ENCODE assay signal across 25 cellular contexts in genomic region chr6:101294051-101294638, GRCh38.
DNase-seq lines count a peak whose midpoint lies in the region; ATAC-seq and TF ChIP-seq lines count a peak whose summit lies in the region.
"Had no signal": no experiment of that assay in that cellular context is flagged by ENCODE, and none has a peak within 500 bp of the region (broad histone marks: within the 10 kb centered on the region; RNA-seq: fewer than 3 reads in every experiment).

No MANE protein-coding gene starts in this region.

- no peak overlapping the region for H4K8ac ChIP-seq in trophoblast cell (ENCODE audit: low read depth, low read length)

- H4K91ac ChIP-seq in trophoblast cell (ENCODE audit: low read depth, low read length) = no peak overlapping the region

- peak overlapping the region; percentile 50 for H3K27ac ChIP-seq in RWPE2 (ENCODE audit: poor library complexity, severe bottlenecking)
- peak overlapping the region; percentile 83 for H3K27ac ChIP-seq in epithelial cell of prostate
- no peak overlapping the region for H3K27ac ChIP-seq in trophoblast cell (ENCODE audit: low read depth, low read length)
- H3K27ac ChIP-seq: BLaER1 treated with 17β-estradiol and CSF1 and Interleukin-3, amounts not matched to agents 10 nM and 100 nM; RWPE1 had no signal

- H2AK5ac ChIP-seq in trophoblast cell (ENCODE audit: low read length) = no peak overlapping the region

- no peak for TF ChIP-seq CTCF in AG10803 (conservative IDR thresholded peaks at IDR 0.05; ENCODE audit: low read length)
- TF ChIP-seq CTCF in RWPE2 (IDR thresholded peaks at IDR 0.05; ENCODE audit: poor library complexity, severe bottlenecking) = no peak

- H2BK5ac ChIP-seq in trophoblast cell (ENCODE audit: low read depth, low read length, poor library complexity) = no peak overlapping the region

- H2BK12ac ChIP-seq in trophoblast cell (ENCODE audit: low read length) = no peak overlapping the region

- no peak overlapping the region for H3K23ac ChIP-seq in trophoblast cell (ENCODE audit: low read length)

- H3K4me2 ChIP-seq in trophoblast cell (ENCODE audit: low read length) = no peak overlapping the region
- H3K4me2 ChIP-seq: BLaER1 treated with 17β-estradiol and CSF1 and Interleukin-3, amounts not matched to agents 10 nM and 100 nM; GM23338 had no signal

- no peak overlapping the region for H3K4ac ChIP-seq in trophoblast cell (ENCODE audit: low read depth, low read length)

- DNase-seq in AG10803 (ENCODE audit: low read depth) (peak; percentile 6), RWPE2 (ENCODE audit: low spot score) (no peak), epithelial cell of prostate (ENCODE audit: low read depth, low spot score) (no peak), trophoblast cell (peak; percentile 84 to 92), T-helper 9 cell (no peak), NOMO-1 (lab: John Stamatoyannopoulos, UW; ENCODE audit: unreplicated experiment in 2 of 2) (no peak), DMS53 treated with DMSO at 0.1 percent for 48 hours (lab: John Stamatoyannopoulos, UW; ENCODE audit: unreplicated experiment) (no peak)
- DNase-seq: 8988T; CD4-positive, alpha-beta T cell; DMS53; GDM1; H9; KBM-7; MG63; NCI-H1105 treated with DMSO at 0.1 percent for 48 hours; NCI-H1694; NCI-H2029 treated with DMSO at 0.1 percent for 48 hours; NCI-H526 treated with DMSO at 0.1 percent for 48 hours; SHP77 treated with DMSO at 0.1 percent for 48 hours had no signal

- H3K9me3 ChIP-seq in RWPE2 (ENCODE audit: severe bottlenecking) (no peaks in the 10 kb centered on the region), trophoblast cell (ENCODE audit: insufficient read depth, low read depth, low read length) (peaks cover 7% of the 10 kb centered on the region)
- H3K9me3 ChIP-seq: MG63 had no signal

- H3K27me3 ChIP-seq in RWPE2 (ENCODE audit: insufficient read depth, poor library complexity, severe bottlenecking) (no peaks in the 10 kb centered on the region), trophoblast cell (ENCODE audit: insufficient read depth, low read length) (no peaks in the 10 kb centered on the region)
- H3K27me3 ChIP-seq: BLaER1 treated with 17β-estradiol and CSF1 and Interleukin-3, amounts not matched to agents 10 nM and 100 nM; MG63 had no signal

- H3K14ac ChIP-seq in trophoblast cell (ENCODE audit: low read length) = no peak overlapping the region

- H3K4me1 ChIP-seq in RWPE2 (ENCODE audit: insufficient read depth, poor library complexity, severe bottlenecking) (peaks cover 13% of the 10 kb centered on the region), trophoblast cell (ENCODE audit: control insufficient read depth in 1 of 2, insufficient read depth in 2 of 2, low read length in 2 of 2) (no peaks in the 10 kb centered on the region)

- ATAC-seq in RWPE2 (ENCODE audit: low read depth) (no peak), GM18517 (IDR thresholded peaks at IDR 0.05; ENCODE audit: unreplicated experiment) (no peak)
- ATAC-seq: GM12878, GM23338, Panc1 had no signal

- no peak overlapping the region for H2AFZ ChIP-seq in trophoblast cell (ENCODE audit: insufficient read depth, low read length, poor library complexity)
- H2AFZ ChIP-seq: GM23338 had no signal

- H4K12ac ChIP-seq in trophoblast cell (ENCODE audit: low read depth, low read length) = no peak overlapping the region

- no CpG with 5 or more reads among the region's 5 CpGs for WGBS in trophoblast cell (ENCODE audit: extremely low coverage, insufficient coverage, insufficient read length)

- H3K36me3 ChIP-seq in RWPE2 (ENCODE audit: low read depth) (no peaks in the 10 kb centered on the region), trophoblast cell (ENCODE audit: control insufficient read depth in 1 of 2, insufficient read depth in 2 of 2, low read length in 2 of 2) (no peaks in the 10 kb centered on the region)
- H3K36me3 ChIP-seq: BLaER1 treated with 17β-estradiol and CSF1 and Interleukin-3, amounts not matched to agents 10 nM and 100 nM; MG63 had no signal

- no peak overlapping the region for H2BK120ac ChIP-seq in trophoblast cell (ENCODE audit: insufficient read depth, low read length, poor library complexity)

- H3K9ac ChIP-seq in trophoblast cell (ENCODE audit: low read length) = no peak overlapping the region
- H3K9ac ChIP-seq: BLaER1 treated with 17β-estradiol and CSF1 and Interleukin-3, amounts not matched to agents 10 nM and 100 nM had no signal

- H3K4me3 ChIP-seq in AG10803 (ENCODE audit: low read length) (no peak overlapping the region), RWPE2 (ENCODE audit: severe bottlenecking) (no peak overlapping the region), trophoblast cell (ENCODE audit: low read depth, low read length) (no peak overlapping the region)
- H3K4me3 ChIP-seq: BLaER1 treated with 17β-estradiol and CSF1 and Interleukin-3, amounts not matched to agents 10 nM and 100 nM; GM12878; GM23338; MG63 had no signal

- no peaks in the 10 kb centered on the region for H3K79me1 ChIP-seq in trophoblast cell (ENCODE audit: low read length)

- no peak overlapping the region for H3K18ac ChIP-seq in trophoblast cell (ENCODE audit: low read length)

- H3K79me2 ChIP-seq in trophoblast cell (ENCODE audit: control insufficient read depth, insufficient read depth, low read length, poor library complexity) = no peaks in the 10 kb centered on the region

Comparison
In these comparisons a context has a peak if more than half of its experiments do, and no peak if none do; other contexts are left out.
1. DNase-seq: peak in AG10803 (single experiment) and trophoblast cell (2 of 2); none in RWPE2 (single experiment), epithelial cell of prostate (single experiment), T-helper 9 cell (single experiment), NOMO-1 (0 of 2) and DMS53 treated with DMSO at 0.1 percent for 48 hours (single experiment).